In genomic region chr17:76397687-76398522, GRCh38 we compare ENCODE assay signal across 8 cellular contexts. TPM values are rescaled to one million over a fixed set of nuclear protein-coding genes. Genes with fewer than 3 reads are reported as not detected.
DNase-seq lines count a peak whose midpoint lies in the region; ATAC-seq and TF ChIP-seq lines count a peak whose summit lies in the region.

No MANE protein-coding gene starts in this region.

- no peak overlapping the region for H3K4me3 Mint-ChIP-seq in activated naive CD8-positive, alpha-beta T cell treated with anti-CD3 and anti-CD28 coated beads, Interleukin-2, amount 10 ng/mL, durations not matched to agents 7 days and 5 days

- H3K4me3 ChIP-seq in GM06990 (replicated peaks; ENCODE audit: low read depth, low read length), result no peak overlapping the region

- no peaks in the 10 kb centered on the region for H3K27me3 Mint-ChIP-seq in activated naive CD8-positive, alpha-beta T cell treated with anti-CD3 and anti-CD28 coated beads, Interleukin-2, amount 10 ng/mL, durations not matched to agents 7 days and 5 days

- no peaks in the 10 kb centered on the region for H3K4me1 Mint-ChIP-seq in activated naive CD8-positive, alpha-beta T cell treated with anti-CD3 and anti-CD28 coated beads, Interleukin-2, amount 10 ng/mL, durations not matched to agents 7 days and 5 days

- H3K27ac Mint-ChIP-seq in activated naive CD8-positive, alpha-beta T cell treated with anti-CD3 and anti-CD28 coated beads, Interleukin-2, amount 10 ng/mL, durations not matched to agents 7 days and 5 days, result no peak overlapping the region

- peaks cover 9% of the 10 kb centered on the region for H3K36me3 Mint-ChIP-seq in activated naive CD8-positive, alpha-beta T cell treated with anti-CD3 and anti-CD28 coated beads, Interleukin-2, amount 10 ng/mL, durations not matched to agents 7 days and 5 days

- H3K9me3 Mint-ChIP-seq in activated naive CD8-positive, alpha-beta T cell treated with anti-CD3 and anti-CD28 coated beads, Interleukin-2, amount 10 ng/mL, durations not matched to agents 7 days and 5 days, result no peaks in the 10 kb centered on the region

- POLR2A ChIA-PET in activated naive CD8-positive, alpha-beta T cell treated with anti-CD3 and anti-CD28 coated beads, Interleukin-2, amount 10 ng/mL, durations not matched to agents 7 days and 5 days (lab: Charles Lee), result interaction anchor here (0.6 to 1.2 kb wide), 4 partner anchors 12 to 93 kb away, joined by 3 to 4 read pairs (median 3); no protein-coding TSS in a partner anchor

- H3K36me3 ChIP-seq in GM06990 (ENCODE audit: control insufficient read depth, insufficient read depth, low read length), result peaks cover 38% of the 10 kb centered on the region

- intact Hi-C loops in cardiac septum (cut with DNase I), result loop anchor here (2.0 kb wide), 1 partner anchor 95 kb away; no protein-coding TSS in a partner anchor

- DNase-seq in GM06990 (ENCODE audit: extremely low read depth, insufficient read length) (peak; percentile 50), NCI-H1092 (lab: John Stamatoyannopoulos, UW) (peak; percentile 74), SW 1271 (lab: John Stamatoyannopoulos, UW) (peak; percentile 53 to 58), cardiac septum (ENCODE audit: low spot score) (peak; percentile 91), renal cortical epithelial cell (ENCODE audit: low read depth) (peak; percentile 75)
- peak; percentile 90 for DNase-seq in activated naive CD8-positive, alpha-beta T cell treated with anti-CD3 and anti-CD28 coated beads, Interleukin-2, amount 10 ng/mL, durations not matched to agents 7 days and 5 days

- peak; percentile 94 for TF ChIP-seq CTCF in GM06990 (IDR thresholded peaks at IDR 0.05; ENCODE audit: insufficient read depth, low read length, poor library complexity, severe bottlenecking)

- peak; percentile 84 for ATAC-seq in activated naive CD8-positive, alpha-beta T cell treated with anti-CD3 and anti-CD28 coated beads, Interleukin-2, amount 10 ng/mL, durations not matched to agents 7 days and 5 days (ENCODE audit: low read depth)
- no peak for ATAC-seq in HG02973 (IDR thresholded peaks at IDR 0.05; ENCODE audit: unreplicated experiment)
- no peak for ATAC-seq in GM21737 (IDR thresholded peaks at IDR 0.05; ENCODE audit: unreplicated experiment)

- H3K27me3 ChIP-seq in GM06990 (replicated peaks; ENCODE audit: control insufficient read depth, insufficient read depth, low read length), result no peaks in the 10 kb centered on the region

RNA-seq across cellular contexts. Expression of gene SPHK1, which starts 13.5 kb away (rescaled TPM):
- total RNA-seq in activated naive CD8-positive, alpha-beta T cell treated with anti-CD3 and anti-CD28 coated beads, Interleukin-2, amount 10 ng/mL, durations not matched to agents 7 days and 5 days, result 1 to 10 TPM; 3.4 to 3.9 TPM
- total RNA-seq in cardiac septum (11.0 TPM), renal cortical epithelial cell (16.5 and 118 TPM in 2 replicates)

RNA-seq across cellular contexts. Expression of gene PRPSAP1, which starts 44.2 kb away (rescaled TPM):
- 10 to 100 TPM; 61.6 to 66.1 TPM for total RNA-seq in activated naive CD8-positive, alpha-beta T cell treated with anti-CD3 and anti-CD28 coated beads, Interleukin-2, amount 10 ng/mL, durations not matched to agents 7 days and 5 days
- 25.8 TPM for total RNA-seq in cardiac septum
- 54.5 and 58.5 TPM in 2 replicates for total RNA-seq in renal cortical epithelial cell

RNA-seq across cellular contexts. Expression of gene UBE2O, which starts 55.0 kb away (rescaled TPM):
- total RNA-seq in activated naive CD8-positive, alpha-beta T cell treated with anti-CD3 and anti-CD28 coated beads, Interleukin-2, amount 10 ng/mL, durations not matched to agents 7 days and 5 days, result 10 to 100 TPM; 31.3 to 31.4 TPM
- 31.1 TPM for total RNA-seq in cardiac septum
- total RNA-seq in renal cortical epithelial cell, result 9.9 and 36.8 TPM in 2 replicates
